Comparison of ENCODE assay signal across 16 cellular contexts in genomic region chr2:101956465-101957030, GRCh38. TPM values are rescaled to one million over a fixed set of nuclear protein-coding genes. Genes with fewer than 3 reads are reported as not detected.
A peak's percentile ranks its signal among the peaks of the same experiment; 100 is the strongest.
DNase-seq lines count a peak whose midpoint lies in the region; ATAC-seq and TF ChIP-seq lines count a peak whose summit lies in the region.
"Had no signal": no experiment of that assay in that cellular context is flagged by ENCODE, and none has a peak within 500 bp of the region (broad histone marks: within the 10 kb centered on the region; RNA-seq: fewer than 3 reads in every experiment).

No MANE protein-coding gene starts in this region.

- peak; percentile 42 for DNase-seq in Right ventricle myocardium superior
- DNase-seq in heart left ventricle = no peak
- peak; percentile 72 for DNase-seq in choroid plexus epithelial cell (ENCODE audit: low read depth)
- DNase-seq in mesenchymal stem cell = peak; percentile 44
- DNase-seq in vagina (ENCODE audit: extremely low spot score in 2 of 2) = peak in 1 of 2 donors; percentile 6
- no peak for DNase-seq in MM.1S
- DNase-seq in NCI-H526 (lab: John Stamatoyannopoulos, UW) = no peak
- no peak for DNase-seq in NCI-H2029 (lab: John Stamatoyannopoulos, UW)
- DNase-seq: 8988T, NCI-H146, NCI-H2107, NCI-H345, PC-3 had no signal

- H2AFZ ChIP-seq in mesenchymal stem cell (ENCODE audit: low read depth, low read length) (no peak overlapping the region), MM.1S (ENCODE audit: low read length) (no peak overlapping the region)

- TF ChIP-seq POLR2A in heart left ventricle (IDR thresholded peaks at IDR 0.05) = no peak
- TF ChIP-seq POLR2A in vagina (IDR thresholded peaks at IDR 0.05) = no peak

- no peaks in the 10 kb centered on the region for H4K20me1 ChIP-seq in MM.1S (ENCODE audit: insufficient read depth, low read length)

- ATAC-seq in Right ventricle myocardium superior (ENCODE audit: poor library complexity) = no peak
- ATAC-seq in heart left ventricle = no peak
- ATAC-seq: GM12878, HepG2, PC-3 had no signal

- H4K91ac ChIP-seq in mesenchymal stem cell (ENCODE audit: low read length) = no peak overlapping the region

- intact Hi-C loops in Right ventricle myocardium superior (cut with DNase I) (no loop called here), heart left ventricle (cut with DNase I) (no loop called here), vagina (cut with DNase I) (no loop called here)

- H3K4ac ChIP-seq in mesenchymal stem cell (ENCODE audit: low read depth in 1 of 2, low read length in 2 of 2) = no peak overlapping the region

- peaks cover 0 to 8% (median 0%) of the 10 kb centered on the region in 12 donors for H3K9me3 ChIP-seq in heart left ventricle
- no peaks in the 10 kb centered on the region for H3K9me3 ChIP-seq in mesenchymal stem cell (ENCODE audit: control insufficient read depth, low read length)
- H3K9me3 ChIP-seq in vagina = no peaks in the 10 kb centered on the region
- no peaks in the 10 kb centered on the region for H3K9me3 ChIP-seq in MM.1S (replicated peaks; ENCODE audit: insufficient read depth, low read length)

- no peaks in the 10 kb centered on the region for H3K79me1 ChIP-seq in mesenchymal stem cell (replicated peaks; ENCODE audit: low read length, poor library complexity, severe bottlenecking)

- no peak overlapping the region for H3K23ac ChIP-seq in mesenchymal stem cell (ENCODE audit: low read length in 2 of 2)

- no peak overlapping the region for H3K4me2 ChIP-seq in mesenchymal stem cell (ENCODE audit: low read length, poor library complexity, severe bottlenecking)
- no peak overlapping the region for H3K4me2 ChIP-seq in MM.1S (ENCODE audit: low read depth, low read length)

- H3K9me2 ChIP-seq in MM.1S (replicated peaks; ENCODE audit: insufficient read depth, low read length) = no peaks in the 10 kb centered on the region

- H2BK120ac ChIP-seq in mesenchymal stem cell (ENCODE audit: low read depth, low read length) = peak overlapping the region; percentile 50

- no peak overlapping the region for H2BK12ac ChIP-seq in mesenchymal stem cell (ENCODE audit: low read length in 2 of 2)

- no peak overlapping the region for H2AK5ac ChIP-seq in mesenchymal stem cell (ENCODE audit: low read length, severe bottlenecking)

- H3K27ac ChIP-seq in heart left ventricle (peak overlapping the region in 1 of 12 donors; percentile 59), mesenchymal stem cell (ENCODE audit: low read length, poor library complexity, severe bottlenecking) (no peak overlapping the region), vagina (peak overlapping the region; percentile 89), MM.1S (ENCODE audit: low read length) (no peak overlapping the region)
- H3K27ac ChIP-seq: C4-2B had no signal

- no peak for TF ChIP-seq CTCF in heart left ventricle (IDR thresholded peaks at IDR 0.05)
- TF ChIP-seq CTCF in choroid plexus epithelial cell (conservative IDR thresholded peaks at IDR 0.05; ENCODE audit: low read depth, low read length) = no peak
- no peak for TF ChIP-seq CTCF in vagina (IDR thresholded peaks at IDR 0.05)
- no peak for TF ChIP-seq CTCF in MM.1S (IDR thresholded peaks at IDR 0.05; ENCODE audit: low read length)

- H3F3A ChIP-seq in MM.1S (ENCODE audit: insufficient read depth, low read length) = no peaks in the 10 kb centered on the region

- H3K9ac ChIP-seq in mesenchymal stem cell (ENCODE audit: low read length) = no peak overlapping the region
- no peak overlapping the region for H3K9ac ChIP-seq in MM.1S (ENCODE audit: low read length)

- peaks cover 0 to 36% (median 3%) of the 10 kb centered on the region in 12 donors for H3K4me1 ChIP-seq in heart left ventricle
- no peaks in the 10 kb centered on the region for H3K4me1 ChIP-seq in mesenchymal stem cell (ENCODE audit: control insufficient read depth, insufficient read depth, low read depth, low read length)
- peaks cover 33% of the 10 kb centered on the region for H3K4me1 ChIP-seq in vagina
- no peaks in the 10 kb centered on the region for H3K4me1 ChIP-seq in MM.1S (ENCODE audit: low read length)

- H3K27me3 ChIP-seq in heart left ventricle = no peaks in the 10 kb centered on the region
- H3K27me3 ChIP-seq in mesenchymal stem cell (ENCODE audit: control insufficient read depth in 1 of 2, insufficient read depth in 1 of 2, low read length in 2 of 2) = peaks cover 0 to 7% of the 10 kb centered on the region in 2 experiments
- H3K27me3 ChIP-seq in vagina = no peaks in the 10 kb centered on the region
- no peaks in the 10 kb centered on the region for H3K27me3 ChIP-seq in MM.1S (replicated peaks; ENCODE audit: insufficient read depth, low read length)

- no peak overlapping the region for H2BK5ac ChIP-seq in mesenchymal stem cell (ENCODE audit: low read depth, low read length, poor library complexity, severe bottlenecking)

- no peak overlapping the region for H2BK15ac ChIP-seq in mesenchymal stem cell (ENCODE audit: low read depth, poor library complexity, severe bottlenecking)

- H4K8ac ChIP-seq in mesenchymal stem cell (ENCODE audit: low read length) = no peak overlapping the region

- H3K4me3 ChIP-seq in heart left ventricle (no peak overlapping the region), choroid plexus epithelial cell (ENCODE audit: low read depth, low read length) (no peak overlapping the region), mesenchymal stem cell (ENCODE audit: insufficient read depth in 1 of 2, low read depth in 1 of 2, low read length in 2 of 2) (no peak overlapping the region), vagina (no peak overlapping the region), MM.1S (ENCODE audit: low read length) (no peak overlapping the region)
- H3K4me3 ChIP-seq: GM12878 had no signal

- no peak overlapping the region for H3K18ac ChIP-seq in mesenchymal stem cell (ENCODE audit: low read depth in 1 of 2, low read length in 2 of 2)

- no peak overlapping the region for H3K14ac ChIP-seq in mesenchymal stem cell (ENCODE audit: low read length in 2 of 2)

- WGBS in heart left ventricle, 4 donors = 67 to 79% (median 74%) methylated on average over 2 of the region's 2 CpGs
- WGBS in mesenchymal stem cell = 89% methylated on average over 2 of the region's 2 CpGs

- no peaks in the 10 kb centered on the region for H3K36me3 ChIP-seq in heart left ventricle
- no peaks in the 10 kb centered on the region for H3K36me3 ChIP-seq in mesenchymal stem cell (ENCODE audit: control insufficient read depth in 1 of 2, insufficient read depth in 2 of 2, low read depth in 1 of 2, low read length in 2 of 2)
- H3K36me3 ChIP-seq in vagina = no peaks in the 10 kb centered on the region
- H3K36me3 ChIP-seq in MM.1S (replicated peaks; ENCODE audit: insufficient read depth, low read length) = no peaks in the 10 kb centered on the region

- no peaks in the 10 kb centered on the region for H3K79me2 ChIP-seq in MM.1S (ENCODE audit: low read length)

RNA-seq across cellular contexts. Expression of gene IL1R2, which starts 35.2 kb away (rescaled TPM):
- 1.4 TPM for total RNA-seq in Right ventricle myocardium superior
- total RNA-seq in heart left ventricle = 1 to 10 TPM in 5 of 9 donors, under 1 TPM in 1, not detected in 3; 0.77 to 6.5 (median 2.1) TPM
- polyA plus RNA-seq in heart left ventricle = 1 to 10 TPM in 1 of 2 donors, under 1 TPM in 1; 0.95 to 8.0 TPM
- polyA plus RNA-seq in mesenchymal stem cell (2013, experiment 1 of 2) = 3.4 TPM
- polyA plus RNA-seq in mesenchymal stem cell (2013, experiment 2 of 2) = 3.0 TPM
- 63.3 TPM for total RNA-seq in vagina

Comparison
In these comparisons a context has a peak if more than half of its experiments do, and no peak if none do; other contexts are left out.
1. DNase-seq: peak in Right ventricle myocardium superior (single experiment), choroid plexus epithelial cell (single experiment) and mesenchymal stem cell (single experiment); none in heart left ventricle (0 of 5), MM.1S (single experiment), NCI-H526 (0 of 2) and NCI-H2029 (single experiment).